8 cellular contexts compared by ENCODE assay signal in genomic region chr19:39845621-39846175, GRCh38. TPM values are rescaled to one million over a fixed set of nuclear protein-coding genes. Genes with fewer than 3 reads are reported as not detected.
DNase-seq lines count a peak whose midpoint lies in the region; ATAC-seq and TF ChIP-seq lines count a peak whose summit lies in the region.

No MANE protein-coding gene starts in this region.

- peaks cover 49% of the 10 kb centered on the region for H3K4me1 ChIP-seq in CD4-positive, alpha-beta memory T cell (ENCODE audit: insufficient read depth, low read length)
- H3K4me1 ChIP-seq in effector memory CD4-positive, alpha-beta T cell (ENCODE audit: control insufficient read depth, insufficient read depth, low read length, poor library complexity, severe bottlenecking) = peaks cover 28% of the 10 kb centered on the region
- H3K4me1 ChIP-seq in mucosa of descending colon (ENCODE audit: low read depth) = peaks cover 24% of the 10 kb centered on the region

- TF ChIP-seq CTCF in HFFc6 (IDR thresholded peaks at IDR 0.05) (0 out of 2 replicates have a peak, but pooled peaks have one; percentile 23), RWPE1 (conservative IDR thresholded peaks at IDR 0.05; ENCODE audit: low read depth) (peak; percentile 31; the same call in 1 of the 2 replicates), mucosa of descending colon (IDR thresholded peaks at IDR 0.05) (no peak)

- POLR2A ChIA-PET in CD4-positive, alpha-beta memory T cell (lab: Charles Lee; ENCODE audit: partially characterized antibody) = interaction anchor here (1.2 to 6.3 kb wide), 7 partner anchors 11 to 244 kb away, joined by 3 to 96 read pairs (median 12); partner anchors contain the start of genes DYRK1B, PSMC4 and ZNF546
- POLR2A ChIA-PET in RWPE1 (lab: Yijun Ruan, JAX; ENCODE audit: low non-redundant PET) = interaction anchor here (1.1 kb wide), 1 partner anchor 125 kb away, joined by 4 read pairs; the partner anchor contains the start of gene PSMC4

- no peaks in the 10 kb centered on the region for H3K36me3 ChIP-seq in CD4-positive, alpha-beta memory T cell (ENCODE audit: insufficient read depth, low read length)
- no peaks in the 10 kb centered on the region for H3K36me3 ChIP-seq in effector memory CD4-positive, alpha-beta T cell (ENCODE audit: control insufficient read depth, insufficient read depth, low read length)
- no peaks in the 10 kb centered on the region for H3K36me3 ChIP-seq in mucosa of descending colon (ENCODE audit: low read depth)

- peaks cover 39 to 65% (median 47%) of the 10 kb centered on the region in 4 donors for H3K4me1 Mint-ChIP-seq in CD4-positive, alpha-beta memory T cell
- peaks cover 56% of the 10 kb centered on the region for H3K4me1 Mint-ChIP-seq in HFFc6 (ENCODE audit: low read depth)

- peaks cover 0 to 18% of the 10 kb centered on the region in 2 donors for H3K36me3 Mint-ChIP-seq in CD4-positive, alpha-beta memory T cell
- no peaks in the 10 kb centered on the region for H3K36me3 Mint-ChIP-seq in HFFc6 (ENCODE audit: low read depth)

- H3K9me3 ChIP-seq in CD4-positive, alpha-beta memory T cell (ENCODE audit: control insufficient read depth in 1 of 2, low read length in 2 of 2) = no peaks in the 10 kb centered on the region
- no peaks in the 10 kb centered on the region for H3K9me3 ChIP-seq in effector memory CD4-positive, alpha-beta T cell (ENCODE audit: control insufficient read depth, low read length)
- H3K9me3 ChIP-seq in mucosa of descending colon = no peaks in the 10 kb centered on the region

- peak overlapping the region; percentile 86 for H3K27ac ChIP-seq in CD4-positive, alpha-beta memory T cell (ENCODE audit: low read depth, low read length)
- H3K27ac ChIP-seq in RWPE1 = peak overlapping the region; percentile 66
- H3K27ac ChIP-seq in effector memory CD4-positive, alpha-beta T cell (ENCODE audit: insufficient read depth, low read length, poor library complexity, severe bottlenecking) = peak overlapping the region; percentile 87

- peaks cover 0 to 1% (median 0%) of the 10 kb centered on the region in 8 donors for H3K9me3 Mint-ChIP-seq in CD4-positive, alpha-beta memory T cell
- H3K9me3 Mint-ChIP-seq in HFFc6 = no peaks in the 10 kb centered on the region

- CTCF ChIA-PET in CD4-positive, alpha-beta memory T cell (lab: Charles Lee; ENCODE audit: partially characterized antibody) = interaction anchor here (0.6 to 7.3 kb wide), 16 partner anchors 12 to 1810 kb away, joined by 3 to 168 read pairs (median 6); partner anchors contain the start of genes DYRK1B and PSMC4
- CTCF ChIA-PET in RWPE1 (lab: Yijun Ruan, JAX) = interaction anchor here (0.7 to 2.3 kb wide), 4 partner anchors 43 to 295 kb away, joined by 3 to 7 read pairs (median 4); no protein-coding TSS in a partner anchor

- peak overlapping the region; percentile 63 to 78 for H3K4me3 ChIP-seq in CD4-positive, alpha-beta memory T cell (ENCODE audit: low read length in 2 of 2)
- peak overlapping the region; percentile 59 for H3K4me3 ChIP-seq in effector memory CD4-positive, alpha-beta T cell (ENCODE audit: insufficient read depth, low read depth, low read length, poor library complexity, severe bottlenecking)
- peak overlapping the region; percentile 48 for H3K4me3 ChIP-seq in mucosa of descending colon

- H3K27ac Mint-ChIP-seq in CD4-positive, alpha-beta memory T cell = peak overlapping the region; percentile 92 to 98 (median 97)
- peak overlapping the region; percentile 90 for H3K27ac Mint-ChIP-seq in HFFc6

- intact Hi-C loops in CD4-positive, alpha-beta memory T cell (cut with micrococcal nuclease) = loop anchor here (1.0 kb wide), 2 partner anchors 11 to 21 kb away; partner anchors contain the start of gene DYRK1B
- intact Hi-C loops in mucosa of descending colon (cut with DNase I, micrococcal nuclease) = no loop called here

- H3K4me3 Mint-ChIP-seq in CD4-positive, alpha-beta memory T cell = peak overlapping the region; percentile 88 to 93 (median 92)
- peak overlapping the region; percentile 93 for H3K4me3 Mint-ChIP-seq in HFFc6

- peak in 1 of 5 donors; percentile 42 for DNase-seq in CD4-positive, alpha-beta memory T cell
- DNase-seq in HFFc6 = no peak
- peak; percentile 54 for DNase-seq in RWPE1 (ENCODE audit: low spot score)
- no peak for DNase-seq in effector memory CD4-positive, alpha-beta T cell
- peak in 1 of 3 donors; percentile 44 for DNase-seq in mucosa of descending colon

- no peaks in the 10 kb centered on the region for H3K27me3 ChIP-seq in CD4-positive, alpha-beta memory T cell (ENCODE audit: insufficient read depth, low read length)
- H3K27me3 ChIP-seq in effector memory CD4-positive, alpha-beta T cell (replicated peaks; ENCODE audit: control insufficient read depth, insufficient read depth, low read length, poor library complexity, severe bottlenecking) = no peaks in the 10 kb centered on the region

- no peaks in the 10 kb centered on the region for H3K27me3 Mint-ChIP-seq in CD4-positive, alpha-beta memory T cell
- H3K27me3 Mint-ChIP-seq in HFFc6 (ENCODE audit: insufficient read depth) = peaks cover 2% of the 10 kb centered on the region

- peak; percentile 25 for ATAC-seq in mucosa of descending colon
- ATAC-seq in GM19351 (IDR thresholded peaks at IDR 0.05; ENCODE audit: unreplicated experiment) = no peak
- ATAC-seq in GM18870 (IDR thresholded peaks at IDR 0.05; ENCODE audit: unreplicated experiment) = no peak
- ATAC-seq in GM21786 (IDR thresholded peaks at IDR 0.05; ENCODE audit: unreplicated experiment) = no peak

RNA-seq across cellular contexts. Expression of gene FBL, which starts 0.5 kb away (rescaled TPM):
- 100 to 1,000 TPM; 282 to 295 TPM for total RNA-seq in CD4-positive, alpha-beta memory T cell
- 100 to 1,000 TPM; 173 to 174 TPM for polyA plus RNA-seq in CD4-positive, alpha-beta memory T cell
- total RNA-seq in HFFc6 (2021; fragmentation: NEBNext Ultra II Directional; extraction: Animal tissue kit (Norgen Biotek cat#: 25700)) = 100 to 1,000 TPM; 167 to 234 (median 217) TPM
- 100 to 1,000 TPM; 126 to 200 (median 155) TPM for total RNA-seq in mucosa of descending colon

RNA-seq across cellular contexts. Expression of gene DYRK1B, which starts 11.7 kb away (rescaled TPM):
- 10 to 100 TPM; 28.4 to 30.9 TPM for total RNA-seq in CD4-positive, alpha-beta memory T cell
- polyA plus RNA-seq in CD4-positive, alpha-beta memory T cell = 10 to 100 TPM in 1 of 2 donors, 1 to 10 TPM in 1; 7.0 to 15.0 TPM
- 10 to 100 TPM in 4 of 6 experiments, 1 to 10 TPM in 2; 8.9 to 20.2 (median 12.7) TPM for total RNA-seq in HFFc6 (2021; fragmentation: NEBNext Ultra II Directional; extraction: Animal tissue kit (Norgen Biotek cat#: 25700))
- 10 to 100 TPM; 14.5 to 27.2 (median 23.7) TPM for total RNA-seq in mucosa of descending colon
